21 cellular contexts compared by ENCODE assay signal in genomic region chr2:203973000-203973399, GRCh38. TPM values are rescaled to one million over a fixed set of nuclear protein-coding genes. Genes with fewer than 3 reads are reported as not detected.
DNase-seq lines count a peak whose midpoint lies in the region; ATAC-seq and TF ChIP-seq lines count a peak whose summit lies in the region.
"Had no signal": no experiment of that assay in that cellular context is flagged by ENCODE, and none has a peak within 500 bp of the region (broad histone marks: within the 10 kb centered on the region; RNA-seq: fewer than 3 reads in every experiment).

No MANE protein-coding gene starts in this region.

- no peaks in the 10 kb centered on the region for H3K36me3 ChIP-seq in aorta (ENCODE audit: control insufficient read depth in 1 of 2, insufficient read depth in 2 of 2, low read length in 1 of 2)
- H3K36me3 ChIP-seq: SJSA1 had no signal

- DNase-seq in aorta: no peak
- DNase-seq in ecto neural progenitor cell (ENCODE audit: low spot score): no peak
- DNase-seq in osteocyte (ENCODE audit: extremely low spot score, unreplicated experiment): no peak
- DNase-seq: activated B cell treated with CpG ODN at 0.5 μM for 24 hours; activated CD8-positive, alpha-beta memory T cell treated with anti-CD3 and anti-CD28 coated beads, Interleukin-2, amount 10 ng/mL, durations not matched to agents 7 days and 5 days; endodermal cell; mammary epithelial cell; NCI-H1048; NCI-H524 treated with DMSO at 0.1 percent for 48 hours; posterior cingulate gyrus; substantia nigra had no signal

- intact Hi-C loops in aorta (cut with DNase I): loop anchor here in 1 of 2 donors (5.0 kb wide), 1 partner anchor 34 kb away; no protein-coding TSS in a partner anchor

- H3K4me1 Mint-ChIP-seq in osteocyte (ENCODE audit: unreplicated experiment): no peaks in the 10 kb centered on the region
- H3K4me1 Mint-ChIP-seq: activated B cell treated with CpG ODN at 0.5 μM for 24 hours had no signal

- no peak overlapping the region for H3K4me3 ChIP-seq in aorta (ENCODE audit: low read length in 2 of 2)
- H3K4me3 ChIP-seq: hepatocyte, SJSA1 had no signal

- H3K4me3 Mint-ChIP-seq in osteocyte (ENCODE audit: unreplicated experiment): no peak overlapping the region
- H3K4me3 Mint-ChIP-seq: activated B cell treated with CpG ODN at 0.5 μM for 24 hours; activated CD8-positive, alpha-beta memory T cell treated with anti-CD3 and anti-CD28 coated beads, Interleukin-2, amount 10 ng/mL, durations not matched to agents 7 days and 5 days; endodermal cell; natural killer cell treated with Interleukin-12 subunit alpha and Interleukin-12 subunit beta and Interleukin-15 and Interleukin-18, amount 100 ng/mL, for 72 hours had no signal

- H3K27me3 ChIP-seq in aorta (ENCODE audit: control insufficient read depth in 1 of 2, insufficient read depth in 2 of 2, low read length in 1 of 2): no peaks in the 10 kb centered on the region
- H3K27me3 ChIP-seq: hepatocyte, SJSA1 had no signal

- H3K27ac ChIP-seq in aorta (ENCODE audit: low read depth in 1 of 2, low read length in 2 of 2): no peak overlapping the region
- H3K27ac ChIP-seq: hepatocyte, SJSA1 had no signal

- H3K4me1 ChIP-seq in aorta (ENCODE audit: control insufficient read depth in 1 of 2, insufficient read depth in 2 of 2, low read length in 2 of 2): peaks cover 7 to 9% of the 10 kb centered on the region in 2 donors
- H3K4me1 ChIP-seq: SJSA1 had no signal

- H3K27ac Mint-ChIP-seq in osteocyte (ENCODE audit: unreplicated experiment): no peak overlapping the region
- H3K27ac Mint-ChIP-seq: activated B cell treated with CpG ODN at 0.5 μM for 24 hours; activated CD8-positive, alpha-beta memory T cell treated with anti-CD3 and anti-CD28 coated beads, Interleukin-2, amount 10 ng/mL, durations not matched to agents 7 days and 5 days; endodermal cell; natural killer cell treated with Interleukin-12 subunit alpha and Interleukin-12 subunit beta and Interleukin-15 and Interleukin-18, amount 100 ng/mL, for 72 hours had no signal

- TF ChIP-seq CTCF in osteocyte (IDR thresholded peaks at IDR 0.05): no peak

- WGBS in aorta, 2 donors: 95 to 96% methylated on average over 2 of the region's 2 CpGs

- no peaks in the 10 kb centered on the region for H3K9me3 ChIP-seq in aorta (ENCODE audit: control insufficient read depth, low read length)
- H3K9me3 ChIP-seq: SJSA1 had no signal

- H3K27me3 Mint-ChIP-seq in osteocyte (ENCODE audit: unreplicated experiment): peaks cover 47% of the 10 kb centered on the region

- no peaks in the 10 kb centered on the region for H3K36me3 Mint-ChIP-seq in osteocyte (ENCODE audit: unreplicated experiment)
- H3K36me3 Mint-ChIP-seq: activated CD8-positive, alpha-beta memory T cell treated with anti-CD3 and anti-CD28 coated beads, Interleukin-2, amount 10 ng/mL, durations not matched to agents 7 days and 5 days had no signal

- ATAC-seq in GM18870 (IDR thresholded peaks at IDR 0.05; ENCODE audit: unreplicated experiment) (peak; percentile 66), GM21423 (IDR thresholded peaks at IDR 0.05; ENCODE audit: unreplicated experiment) (peak; percentile 76), HG03066 (IDR thresholded peaks at IDR 0.05; ENCODE audit: low read depth, unreplicated experiment) (peak; percentile 65), HG03571 (IDR thresholded peaks at IDR 0.05; ENCODE audit: unreplicated experiment) (peak; percentile 77), aorta (ENCODE audit: low FRiP score) (no peak)
- ATAC-seq: activated CD8-positive, alpha-beta memory T cell treated with anti-CD3 and anti-CD28 coated beads, Interleukin-2, amount 10 ng/mL, durations not matched to agents 7 days and 5 days; natural killer cell treated with Interleukin-12 subunit alpha and Interleukin-12 subunit beta and Interleukin-15 and Interleukin-18, amount 100 ng/mL, for 72 hours had no signal

- H3K9me3 Mint-ChIP-seq in osteocyte (ENCODE audit: unreplicated experiment): no peaks in the 10 kb centered on the region
- H3K9me3 Mint-ChIP-seq: activated B cell treated with CpG ODN at 0.5 μM for 24 hours; natural killer cell treated with Interleukin-12 subunit alpha and Interleukin-12 subunit beta and Interleukin-15 and Interleukin-18, amount 100 ng/mL, for 72 hours had no signal

RNA-seq across cellular contexts. Expression of gene ICOS, which starts 36.4 kb away (rescaled TPM):
- under 1 TPM in 1 of 2 donors, not detected in 1; 0.49 TPM for total RNA-seq in aorta
- polyA plus RNA-seq in aorta: under 1 TPM in 1 of 2 donors, not detected in 1; 0.10 TPM
- not detected in 2 replicates for total RNA-seq in osteocyte
- total RNA-seq: activated B cell treated with CpG ODN at 0.5 μM for 24 hours, astrocyte, endodermal cell, H1, mammary epithelial cell, SJSA1 had no signal
- polyA plus RNA-seq: H1, hepatocyte, keratinocyte, mammary epithelial cell had no signal
